23 cellular contexts compared by ENCODE assay signal in the genomic region with DNA sequence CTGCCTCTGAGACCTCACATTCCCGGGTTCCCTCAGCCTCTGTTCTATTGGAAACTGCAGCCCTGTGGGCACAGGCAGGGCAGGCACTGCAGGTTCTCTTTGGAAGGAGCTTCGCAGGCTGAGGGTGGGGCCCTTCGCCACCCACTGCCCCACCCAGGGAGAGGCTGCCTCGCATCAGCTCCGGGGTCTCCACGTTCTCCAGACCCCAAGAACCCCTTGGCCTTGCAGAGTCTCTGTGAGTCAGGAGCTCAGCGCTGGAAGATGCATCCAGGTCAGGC. TPM values are rescaled to one million over a fixed set of nuclear protein-coding genes. Genes with fewer than 3 reads are reported as not detected.
"Had no signal": no experiment of that assay in that cellular context is flagged by ENCODE, and none has a peak within 500 bp of the region (broad histone marks: within the 10 kb centered on the region; RNA-seq: fewer than 3 reads in every experiment).

No MANE protein-coding gene starts in this region.

- ATAC-seq: activated T-cell treated with anti-CD3 and anti-CD28 coated beads, Interleukin-2, amount 50 U/mL, for 72 hours; gastrocnemius medialis; heart left ventricle had no signal

- H3K27me3 ChIP-seq: adrenal gland, breast epithelium, upper lobe of left lung had no signal

- FAIRE-seq: astrocyte had no signal

- H3K9me3 Mint-ChIP-seq: memory B cell; nephron; stimulated activated naive CD8-positive, alpha-beta T cell treated with anti-CD3 and anti-CD28 coated beads, Interleukin-15, Interleukin-2, amounts not matched to agents 100 ng/mL and 50 ng/mL, for 24 hours had no signal

- H3K36me3 ChIP-seq: adrenal gland, breast epithelium, gastrocnemius medialis, heart left ventricle, upper lobe of left lung had no signal

- H3K9me3 ChIP-seq: adrenal gland, breast epithelium, gastrocnemius medialis, heart left ventricle, upper lobe of left lung had no signal

- H3K4me1 ChIP-seq: gastrocnemius medialis had no signal

- H3K27ac ChIP-seq: adrenal gland, gastrocnemius medialis, heart left ventricle had no signal

- H3K27me3 Mint-ChIP-seq: memory B cell had no signal

- H3K4me3 Mint-ChIP-seq: nephron; stimulated activated naive CD8-positive, alpha-beta T cell treated with anti-CD3 and anti-CD28 coated beads, Interleukin-15, Interleukin-2, amounts not matched to agents 100 ng/mL and 50 ng/mL, for 24 hours; T-helper 1 cell treated with Interleukin-12 subunit alpha and Interleukin-12 subunit beta and Interleukin-4 antibody, amounts not matched to agents 30 μg/mL and 1 μg/mL, for 36 hours had no signal

- H3K36me3 Mint-ChIP-seq: memory B cell had no signal

- H3K4me3 ChIP-seq: adrenal gland, breast epithelium, gastrocnemius medialis, heart left ventricle, upper lobe of left lung had no signal

- DNase-seq: activated CD4-positive, alpha-beta T cell treated with anti-CD3 and anti-CD28 coated beads for 1 hour; activated CD8-positive, alpha-beta memory T cell treated with anti-CD3 and anti-CD28 coated beads for 24 hours; activated gamma-delta T cell treated with Interleukin-2 at 50 U/mL for 16 hours; activated T-cell treated with anti-CD3 and anti-CD28 coated beads, Interleukin-2, amount 50 U/mL, for 72 hours; cortex of kidney; effector CD4-positive, alpha-beta T cell; gastrocnemius medialis; occipital lobe; stimulated activated CD4-positive, alpha-beta T cell treated with anti-CD3 and anti-CD28 coated beads, Interleukin-2, amount 100 ng/mL, for 24 hours had no signal

RNA-seq across cellular contexts. Expression of gene TTLL10, which starts 49.2 kb away (rescaled TPM):
- total RNA-seq: activated naive CD4-positive, alpha-beta T cell treated with anti-CD3 and anti-CD28 coated beads, Interleukin-2, amount 50 U/mL, for 72 hours; adrenal gland; astrocyte; kidney epithelial cell; liver; occipital lobe; temporal lobe had no signal
- polyA plus RNA-seq: liver had no signal

RNA-seq across cellular contexts. Expression of gene RNF223, which starts 50.3 kb away (rescaled TPM):
- total RNA-seq: activated naive CD4-positive, alpha-beta T cell treated with anti-CD3 and anti-CD28 coated beads, Interleukin-2, amount 50 U/mL, for 72 hours; adrenal gland; gastrocnemius medialis; heart left ventricle; occipital lobe; renal cortical epithelial cell; temporal lobe had no signal
- polyA plus RNA-seq: heart left ventricle, liver had no signal
